ENCODE assay signal across 8 cellular contexts in the genomic region with DNA sequence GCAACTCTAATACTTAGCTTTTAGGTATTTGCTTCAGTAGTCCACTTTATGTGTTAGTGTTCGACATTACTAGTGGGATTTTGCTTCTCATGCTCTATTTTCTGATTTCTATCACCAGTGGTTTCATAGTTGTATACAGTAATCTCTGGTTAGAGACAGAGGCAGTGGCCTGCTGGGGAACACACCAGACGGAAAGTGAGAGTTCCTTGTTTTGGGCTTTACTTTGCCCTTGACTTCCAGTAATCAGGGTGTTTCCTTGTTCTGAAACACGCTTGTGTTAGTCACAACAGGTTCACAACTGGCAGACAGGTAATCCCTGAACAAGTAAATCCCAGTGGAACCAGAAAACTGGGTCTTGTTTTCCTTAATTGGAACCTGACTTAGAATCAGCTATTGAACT. TPM values are rescaled to one million over a fixed set of nuclear protein-coding genes. Genes with fewer than 3 reads are reported as not detected.
A peak's percentile ranks its signal among the peaks of the same experiment; 100 is the strongest.
DNase-seq lines count a peak whose midpoint lies in the region; ATAC-seq lines count a peak whose summit lies in the region.

No MANE protein-coding gene starts in this region.

- H3K4me2 ChIP-seq in Karpas-422 (ENCODE audit: low read depth, low read length, poor library complexity, severe bottlenecking): peak overlapping the region; percentile 84

- H3K36me3 ChIP-seq in Karpas-422 (ENCODE audit: insufficient read depth, low read length): no peaks in the 10 kb centered on the region

- H3K4me1 ChIP-seq in Karpas-422 (ENCODE audit: low read length): peaks cover 88% of the 10 kb centered on the region

- peak; percentile 41 for ATAC-seq in GM18870 (IDR thresholded peaks at IDR 0.05; ENCODE audit: unreplicated experiment)
- no peak for ATAC-seq in central memory CD8-positive, alpha-beta T cell (replicated peaks; ENCODE audit: extremely low read depth, poor library complexity, severe bottlenecking)

- no peak overlapping the region for H2AFZ ChIP-seq in Karpas-422 (ENCODE audit: low read length)

- H3K4me3 Mint-ChIP-seq in central memory CD8-positive, alpha-beta T cell: peak overlapping the region; percentile 71

- H3K9me2 ChIP-seq in Karpas-422 (replicated peaks; ENCODE audit: insufficient read depth, low read length): no peaks in the 10 kb centered on the region

- H3K9me3 ChIP-seq in Karpas-422 (ENCODE audit: low read length): no peaks in the 10 kb centered on the region

- H3K4me3 ChIP-seq in Karpas-422 (ENCODE audit: low read length): peak overlapping the region; percentile 58

- no peaks in the 10 kb centered on the region for H3K27me3 Mint-ChIP-seq in central memory CD8-positive, alpha-beta T cell

- no peaks in the 10 kb centered on the region for H4K20me1 ChIP-seq in Karpas-422 (ENCODE audit: insufficient read depth, low read depth, low read length)

- H3K27ac Mint-ChIP-seq in central memory CD8-positive, alpha-beta T cell (ENCODE audit: low read depth): peak overlapping the region; percentile 93

- H3K79me2 ChIP-seq in Karpas-422 (ENCODE audit: low read length): peaks cover 82% of the 10 kb centered on the region

- no peaks in the 10 kb centered on the region for H3K27me3 ChIP-seq in Karpas-422 (ENCODE audit: low read length)

- peak overlapping the region; percentile 95 for H3K27ac ChIP-seq in Karpas-422 (ENCODE audit: low read length)

- peak overlapping the region; percentile 75 for H3K9ac ChIP-seq in Karpas-422 (ENCODE audit: low read length)

- H3K4me1 Mint-ChIP-seq in central memory CD8-positive, alpha-beta T cell: peaks cover 71% of the 10 kb centered on the region

- peaks cover 3% of the 10 kb centered on the region for H3K36me3 Mint-ChIP-seq in central memory CD8-positive, alpha-beta T cell (ENCODE audit: insufficient read depth)

- no peaks in the 10 kb centered on the region for H3K9me3 Mint-ChIP-seq in central memory CD8-positive, alpha-beta T cell

- DNase-seq in Karpas-422: peak; percentile 67
- no peak for DNase-seq in central memory CD8-positive, alpha-beta T cell (ENCODE audit: low spot score in 2 of 2)
- peak; percentile 24 for DNase-seq in pons (ENCODE audit: low spot score)
- DNase-seq in foreskin melanocyte: no peak
- DNase-seq in retina: no peak
- DNase-seq in C1 segment of cervical spinal cord (lab: John Stamatoyannopoulos, UW): no peak
- no peak for DNase-seq in COLO668 (lab: John Stamatoyannopoulos, UW; ENCODE audit: unreplicated experiment)

RNA-seq across cellular contexts. Expression of a gene that starts 56.0 kb away (rescaled TPM):
- total RNA-seq in Karpas-422 (2014; rRNA removed; shearing (Covaris generic); ENCODE audit: low replicate concordance): 60.5 and 81.1 TPM in 2 replicates

Comparison
In these comparisons a context has a peak if more than half of its experiments do, and no peak if none do; other contexts are left out.
1. DNase-seq: peak in Karpas-422 (single experiment) and pons (single experiment); none in central memory CD8-positive, alpha-beta T cell (0 of 2), foreskin melanocyte (single experiment), retina (single experiment), C1 segment of cervical spinal cord (0 of 14) and COLO668 (single experiment).